Comparison of ENCODE assay signal across 9 cellular contexts in genomic region chr2:84880395-84880644, GRCh38. TPM values are rescaled to one million over a fixed set of nuclear protein-coding genes. Genes with fewer than 3 reads are reported as not detected.
DNase-seq lines count a peak whose midpoint lies in the region; ATAC-seq and TF ChIP-seq lines count a peak whose summit lies in the region.
"Had no signal": no experiment of that assay in that cellular context is flagged by ENCODE, and none has a peak within 500 bp of the region (broad histone marks: within the 10 kb centered on the region; RNA-seq: fewer than 3 reads in every experiment).

No MANE protein-coding gene starts in this region.

- ATAC-seq in GM18505 (IDR thresholded peaks at IDR 0.05; ENCODE audit: unreplicated experiment), result no peak
- ATAC-seq in activated CD4-positive, CD25-positive, alpha-beta regulatory T cell treated with anti-CD3 and anti-CD28 coated beads, Interleukin-2, amount 50 U/mL, for 24 hours, result no peak

- no peaks in the 10 kb centered on the region for H3K36me3 ChIP-seq in HAP-1 (replicated peaks)
- no peaks in the 10 kb centered on the region for H3K36me3 ChIP-seq in skeletal muscle tissue (ENCODE audit: control insufficient read depth in 3 of 3, insufficient read depth in 3 of 3, low read length in 3 of 3)

- POLR2A ChIA-PET in activated CD4-positive, alpha-beta memory T cell treated with anti-CD3 and anti-CD28 coated beads, Interleukin-2, amount 10 ng/mL, durations not matched to agents 7 days and 5 days (lab: Charles Lee), result interaction anchor here (0.7 to 17.0 kb wide), 17 partner anchors 9 to 421 kb away, joined by 3 to 467 read pairs (median 11); partner anchors contain the start of genes KCMF1, SUCLG1 and TMSB10

- H3K4me3 ChIP-seq in HAP-1 (peak overlapping the region; percentile 32), iPS-11a (ENCODE audit: low read depth, low read length) (peak overlapping the region; percentile 50), skeletal muscle tissue (ENCODE audit: low read length in 3 of 3) (peak overlapping the region; percentile 38 to 64 (median 60))

- H3K9ac ChIP-seq in skeletal muscle tissue (ENCODE audit: low read depth in 1 of 3, low read length in 3 of 3), result peak overlapping the region in 2 of 3 donors; percentile 32 to 33

- H3K4me1 Mint-ChIP-seq in activated CD4-positive, alpha-beta memory T cell treated with anti-CD3 and anti-CD28 coated beads, Interleukin-2, amount 10 ng/mL, durations not matched to agents 7 days and 5 days, result peaks cover 57% of the 10 kb centered on the region

- H3K4me1 ChIP-seq in HAP-1, result peaks cover 7% of the 10 kb centered on the region
- H3K4me1 ChIP-seq in skeletal muscle tissue (ENCODE audit: control insufficient read depth in 3 of 3, insufficient read depth in 3 of 3, low read length in 3 of 3), result peaks cover 13 to 24% (median 20%) of the 10 kb centered on the region in 3 donors

- in situ Hi-C loops in HAP-1 (cut with MboI; ENCODE audit: low sequenced_read_pairs), result loop anchor here (10.0 kb wide), 1 partner anchor 386 kb away; no protein-coding TSS in a partner anchor

- peak overlapping the region; percentile 58 for H3K27ac Mint-ChIP-seq in activated CD4-positive, alpha-beta memory T cell treated with anti-CD3 and anti-CD28 coated beads, Interleukin-2, amount 10 ng/mL, durations not matched to agents 7 days and 5 days

- no peaks in the 10 kb centered on the region for H3K27me3 Mint-ChIP-seq in activated CD4-positive, alpha-beta memory T cell treated with anti-CD3 and anti-CD28 coated beads, Interleukin-2, amount 10 ng/mL, durations not matched to agents 7 days and 5 days

- DNase-seq in HAP-1 (ENCODE audit: low spot score in 2 of 2), result no peak
- DNase-seq in activated CD4-positive, alpha-beta memory T cell treated with anti-CD3 and anti-CD28 coated beads, Interleukin-2, amount 10 ng/mL, durations not matched to agents 7 days and 5 days, result no peak
- DNase-seq in activated gamma-delta T cell (lab: John Stamatoyannopoulos, UW), result no peak
- no peak for DNase-seq in NCI-H748 (lab: John Stamatoyannopoulos, UW; ENCODE audit: unreplicated experiment)
- DNase-seq: NCI-H1436 had no signal

- H3K36me3 Mint-ChIP-seq in activated CD4-positive, alpha-beta memory T cell treated with anti-CD3 and anti-CD28 coated beads, Interleukin-2, amount 10 ng/mL, durations not matched to agents 7 days and 5 days (ENCODE audit: low read depth), result peaks cover 18% of the 10 kb centered on the region

- peak overlapping the region; percentile 80 for H3K4me3 Mint-ChIP-seq in activated CD4-positive, alpha-beta memory T cell treated with anti-CD3 and anti-CD28 coated beads, Interleukin-2, amount 10 ng/mL, durations not matched to agents 7 days and 5 days

- H3K9me3 Mint-ChIP-seq in activated CD4-positive, alpha-beta memory T cell treated with anti-CD3 and anti-CD28 coated beads, Interleukin-2, amount 10 ng/mL, durations not matched to agents 7 days and 5 days, result no peaks in the 10 kb centered on the region

- TF ChIP-seq POLR2A in GM18505 (IDR thresholded peaks at IDR 0.05; ENCODE audit: borderline replicate concordance, extremely low read depth, insufficient read depth, insufficient read length), result no peak

- H3K9me3 ChIP-seq in HAP-1 (no peaks in the 10 kb centered on the region), skeletal muscle tissue (ENCODE audit: control insufficient read depth in 3 of 3, low read length in 3 of 3) (no peaks in the 10 kb centered on the region)

- H3K27ac ChIP-seq in skeletal muscle tissue (ENCODE audit: low read depth, low read length), result no peak overlapping the region

- CTCF ChIA-PET in activated CD4-positive, alpha-beta memory T cell treated with anti-CD3 and anti-CD28 coated beads, Interleukin-2, amount 10 ng/mL, durations not matched to agents 7 days and 5 days (lab: Charles Lee), result interaction anchor here (0.6 to 5.7 kb wide), 14 partner anchors 9 to 204 kb away, joined by 3 to 98 read pairs (median 10); no protein-coding TSS in a partner anchor

- H3K27me3 ChIP-seq in HAP-1 (ENCODE audit: low read depth) (peaks cover 26% of the 10 kb centered on the region), skeletal muscle tissue (ENCODE audit: control insufficient read depth in 3 of 3, insufficient read depth in 3 of 3, low read length in 3 of 3) (peaks cover 15 to 38% (median 34%) of the 10 kb centered on the region in 3 donors)

RNA-seq across cellular contexts. Expression of gene TRABD2A, which starts 0.6 kb away (rescaled TPM):
- 10 to 100 TPM; 35.9 to 38.3 TPM for total RNA-seq in activated CD4-positive, alpha-beta memory T cell treated with anti-CD3 and anti-CD28 coated beads, Interleukin-2, amount 10 ng/mL, durations not matched to agents 7 days and 5 days
- total RNA-seq in skeletal muscle tissue, result 1.0 TPM

RNA-seq across cellular contexts. Expression of gene TMSB10, which starts 25.1 kb away (rescaled TPM):
- total RNA-seq in activated CD4-positive, alpha-beta memory T cell treated with anti-CD3 and anti-CD28 coated beads, Interleukin-2, amount 10 ng/mL, durations not matched to agents 7 days and 5 days, result 1,000 to 10,000 TPM; 5,686 to 5,768 TPM
- total RNA-seq in skeletal muscle tissue, result 3,298 TPM

Comparison
In these comparisons a context has a peak if more than half of its experiments do, and no peak if none do; other contexts are left out.
1. RNA of gene TRABD2A, which starts 0.6 kb away (total RNA-seq): 35.9 to 38.3 TPM in activated CD4-positive, alpha-beta memory T cell treated with anti-CD3 and anti-CD28 coated beads, Interleukin-2, amount 10 ng/mL, durations not matched to agents 7 days and 5 days; 1.0 TPM in skeletal muscle tissue (single experiment); every median in the first group is over 10 times any median in the second.
2. Peak in every context shown above with its lines, with median percentiles within 50 percentile points of each other: H3K4me3 ChIP-seq.